In genomic region chr1:47575855-47576757, GRCh38 we compare ENCODE assay signal across 13 cellular contexts.
DNase-seq lines count a peak whose midpoint lies in the region; ATAC-seq and TF ChIP-seq lines count a peak whose summit lies in the region.
"Had no signal": no experiment of that assay in that cellular context is flagged by ENCODE, and none has a peak within 500 bp of the region (broad histone marks: within the 10 kb centered on the region; RNA-seq: fewer than 3 reads in every experiment).

No MANE protein-coding gene starts in this region.

- intact Hi-C loops in spleen (cut with DNase I; ENCODE audit: low total_unique reads) (no loop called here), body of pancreas (cut with DNase I) (no loop called here)

- H3K9ac ChIP-seq in SK-N-SH, result no peak overlapping the region

- peaks cover 5 to 20% of the 10 kb centered on the region in 2 experiments; a peak in 2 of 4 replicates for H3K4me1 ChIP-seq in SK-N-SH (ENCODE audit: control insufficient read depth in 1 of 2, insufficient read depth in 2 of 2, low read depth in 1 of 2, low read length in 1 of 2)
- H3K4me1 ChIP-seq in spleen, result peaks cover 0 to 7% (median 0%) of the 10 kb centered on the region in 6 donors
- peaks cover 7% of the 10 kb centered on the region for H3K4me1 ChIP-seq in body of pancreas

- H3K27ac ChIP-seq in SK-N-SH (ENCODE audit: low read depth in 2 of 2, low read length in 1 of 2), result no peak overlapping the region
- H3K27ac ChIP-seq in spleen, result no peak overlapping the region
- no peak overlapping the region for H3K27ac ChIP-seq in body of pancreas
- H3K27ac ChIP-seq: sigmoid colon had no signal

- WGBS in SK-N-SH (ENCODE audit: low lambda C conversion rate), result 54% methylated on average over 8 of the region's 10 CpGs
- WGBS in spleen, 5 donors, result 84 to 92% (median 84%) methylated on average over 10 of the region's 10 CpGs
- WGBS in body of pancreas, 2 donors, result 83 to 84% methylated on average over 10 of the region's 10 CpGs

- no peak for TF ChIP-seq EP300 in SK-N-SH (IDR thresholded peaks at IDR 0.05; ENCODE audit: borderline replicate concordance in 1 of 2, low read depth in 1 of 2, low read length in 1 of 2)

- H3K4me2 ChIP-seq in SK-N-SH, result no peak overlapping the region; the same call in 1 of the 2 replicates
- H3K4me2 ChIP-seq: GM23338 had no signal

- no peak for TF ChIP-seq RAD21 in SK-N-SH (IDR thresholded peaks at IDR 0.05; ENCODE audit: low read length)

- H3K36me3 ChIP-seq in SK-N-SH (replicated peaks in 1 of 2; ENCODE audit: control insufficient read depth in 1 of 2, insufficient read depth in 2 of 2, low read length in 1 of 2), result no peaks in the 10 kb centered on the region
- no peaks in the 10 kb centered on the region for H3K36me3 ChIP-seq in spleen
- H3K36me3 ChIP-seq in body of pancreas (replicated peaks in 1 of 2; ENCODE audit: insufficient read depth in 1 of 2, low read depth in 2 of 2), result no peaks in the 10 kb centered on the region
- H3K36me3 ChIP-seq: sigmoid colon had no signal

- ATAC-seq in body of pancreas, result no peak
- ATAC-seq in GM19455 (IDR thresholded peaks at IDR 0.05; ENCODE audit: unreplicated experiment), result no peak
- ATAC-seq: GM23338; stimulated activated naive CD8-positive, alpha-beta T cell treated with anti-CD3 and anti-CD28 coated beads, Interleukin-15, amount 100 ng/mL, for 72 hours had no signal

- no peak overlapping the region for H2AFZ ChIP-seq in SK-N-SH (ENCODE audit: low read depth)
- H2AFZ ChIP-seq: GM23338 had no signal

- DNase-seq in HCEC 1CT, result peak; percentile 9
- DNase-seq in SK-N-SH, result no peak
- peak; percentile 71 for DNase-seq in glomerular visceral epithelial cell (ENCODE audit: extremely low spot score)
- DNase-seq in spleen, result peak; percentile 22
- no peak for DNase-seq in body of pancreas
- DNase-seq in stimulated activated CD8-positive, alpha-beta memory T cell treated with anti-CD3 and anti-CD28 coated beads, Interleukin-4, amount 100 ng/mL, for 48 hours, result no peak
- DNase-seq: central memory CD4-positive, alpha-beta T cell; MV-4-11; NCI-H2171; sigmoid colon; stimulated activated naive CD8-positive, alpha-beta T cell treated with anti-CD3 and anti-CD28 coated beads, Interleukin-15, amount 100 ng/mL, for 72 hours had no signal

- TF ChIP-seq POLR2A in spleen (IDR thresholded peaks at IDR 0.05) (no peak), body of pancreas (IDR thresholded peaks at IDR 0.05) (no peak)

- TF ChIP-seq CTCF in SK-N-SH (IDR thresholded peaks at IDR 0.05), result no peak
- no peak for TF ChIP-seq CTCF in spleen (IDR thresholded peaks at IDR 0.05 in 8 of 11, conservative IDR thresholded peaks at IDR 0.05 in 3 of 11)
- TF ChIP-seq CTCF in body of pancreas (IDR thresholded peaks at IDR 0.05), result no peak

- CTCF ChIA-PET in SK-N-SH (lab: Yijun Ruan, JAX), result no interaction called here

- no peaks in the 10 kb centered on the region for H4K20me1 ChIP-seq in SK-N-SH (ENCODE audit: insufficient read depth)

- H3K27me3 ChIP-seq in SK-N-SH (ENCODE audit: insufficient read depth), result no peaks in the 10 kb centered on the region
- peaks cover 0 to 43% (median 0%) of the 10 kb centered on the region in 7 donors for H3K27me3 ChIP-seq in spleen (replicated peaks in 1 of 7)
- no peaks in the 10 kb centered on the region for H3K27me3 ChIP-seq in body of pancreas

- H3K9me3 ChIP-seq in SK-N-SH (no peaks in the 10 kb centered on the region), spleen (no peaks in the 10 kb centered on the region), body of pancreas (no peaks in the 10 kb centered on the region)
- H3K9me3 ChIP-seq: sigmoid colon had no signal

- H3K79me2 ChIP-seq in SK-N-SH (ENCODE audit: insufficient read depth), result no peaks in the 10 kb centered on the region

- POLR2A ChIA-PET in SK-N-SH (lab: Yijun Ruan, JAX), result no interaction called here

- no peak overlapping the region for H3K4me3 ChIP-seq in SK-N-SH (ENCODE audit: low read depth in 2 of 2, low read length in 1 of 2)
- no peak overlapping the region for H3K4me3 ChIP-seq in spleen
- no peak overlapping the region for H3K4me3 ChIP-seq in body of pancreas
- H3K4me3 ChIP-seq: GM23338, sigmoid colon had no signal

- no peaks in the 10 kb centered on the region for H3K9me2 ChIP-seq in SK-N-SH

- H3F3A ChIP-seq in SK-N-SH (replicated peaks; ENCODE audit: insufficient read depth), result no peaks in the 10 kb centered on the region

TF ChIP-seq in SK-N-SH, 30 proteins besides CTCF, POLR2A, EP300 and RAD21:
- TF ChIP-seq MEF2A (IDR thresholded peaks at IDR 0.05; ENCODE audit: borderline replicate concordance, low read depth), result no peak
- TF ChIP-seq FOSL2 (IDR thresholded peaks at IDR 0.05; ENCODE audit: borderline replicate concordance, low read depth), result peak; percentile 36; the same call in 1 of the 2 replicates
- peak; percentile 17; the same call in 1 of the 2 replicates for TF ChIP-seq TCF12 (IDR thresholded peaks at IDR 0.05)
- TF ChIP-seq ZBTB33 (IDR thresholded peaks at IDR 0.05; ENCODE audit: borderline replicate concordance, low read depth), result no peak

Comparison
In these comparisons a context has a peak if more than half of its experiments do, and no peak if none do; other contexts are left out.
1. DNase-seq: peak in HCEC 1CT (single experiment), glomerular visceral epithelial cell (single experiment) and spleen (single experiment); none in SK-N-SH (single experiment), body of pancreas (0 of 4) and stimulated activated CD8-positive, alpha-beta memory T cell treated with anti-CD3 and anti-CD28 coated beads, Interleukin-4, amount 100 ng/mL, for 48 hours (single experiment).